ENCODE assay signal across 8 cellular contexts in genomic region chr9:115013998-115014397, GRCh38.
A peak's percentile ranks its signal among the peaks of the same experiment; 100 is the strongest.
DNase-seq lines count a peak whose midpoint lies in the region; ATAC-seq and TF ChIP-seq lines count a peak whose summit lies in the region.

No MANE protein-coding gene starts in this region.

- TF ChIP-seq RAD21 in SK-N-SH (IDR thresholded peaks at IDR 0.05; ENCODE audit: low read length) = peak; percentile 94

- peak; percentile 68 to 80 (median 72) for DNase-seq in CD4-positive, alpha-beta T cell
- DNase-seq in NCI-H1048 (lab: John Stamatoyannopoulos, UW) (peak; percentile 17), SK-N-SH (peak; percentile 72), head of caudate nucleus (peak; percentile 52 to 86 (median 76)), posterior cingulate gyrus (peak; percentile 44 to 94 (median 74)), upper lobe of right lung (peak; percentile 79)
- peak; percentile 78 for DNase-seq in activated naive CD4-positive, alpha-beta T cell treated with anti-CD3 and anti-CD28 coated beads, Interleukin-2, amount 50 U/mL, for 16 hours

- H3K4me1 ChIP-seq in SK-N-SH (ENCODE audit: control insufficient read depth in 1 of 2, insufficient read depth in 2 of 2, low read depth in 1 of 2, low read length in 1 of 2) (0 out of 4 replicates have a peak, but pooled peaks cover 0 to 5% of the 10 kb centered on the region in 2 experiments), upper lobe of right lung (no peaks in the 10 kb centered on the region)

- peak; percentile 82 for ATAC-seq in CD4-positive, alpha-beta T cell (ENCODE audit: poor library complexity)
- ATAC-seq in GM21515 (IDR thresholded peaks at IDR 0.05; ENCODE audit: unreplicated experiment) (peak; percentile 63), upper lobe of right lung (peak; percentile 88)

- no peak overlapping the region for H2AFZ ChIP-seq in SK-N-SH (ENCODE audit: low read depth)

- peaks cover 13% of the 10 kb centered on the region for H3K4me1 Mint-ChIP-seq in CD4-positive, alpha-beta T cell (ENCODE audit: low read depth)

- TF ChIP-seq EP300 in SK-N-SH (IDR thresholded peaks at IDR 0.05; ENCODE audit: borderline replicate concordance in 1 of 2, low read depth in 1 of 2, low read length in 1 of 2) = no peak

- H3F3A ChIP-seq in SK-N-SH (replicated peaks; ENCODE audit: insufficient read depth) = peaks cover 13% of the 10 kb centered on the region

- H3K4me3 ChIP-seq in SK-N-SH (ENCODE audit: low read depth in 2 of 2, low read length in 1 of 2) = no peak overlapping the region; a peak in 1 of 4 replicates
- H3K4me3 ChIP-seq in upper lobe of right lung = no peak overlapping the region

- no peaks in the 10 kb centered on the region for H3K9me2 ChIP-seq in SK-N-SH

- H3K36me3 ChIP-seq in SK-N-SH (replicated peaks in 1 of 2; ENCODE audit: control insufficient read depth in 1 of 2, insufficient read depth in 2 of 2, low read length in 1 of 2) = no peaks in the 10 kb centered on the region
- H3K36me3 ChIP-seq in upper lobe of right lung = no peaks in the 10 kb centered on the region

- H3K9ac ChIP-seq in SK-N-SH = no peak overlapping the region

- no peak overlapping the region for H3K27ac Mint-ChIP-seq in CD4-positive, alpha-beta T cell

- no peak overlapping the region for H3K4me3 Mint-ChIP-seq in CD4-positive, alpha-beta T cell

- no peak overlapping the region for H3K4me2 ChIP-seq in SK-N-SH

- no peaks in the 10 kb centered on the region for H3K9me3 Mint-ChIP-seq in CD4-positive, alpha-beta T cell

- H3K27me3 Mint-ChIP-seq in CD4-positive, alpha-beta T cell = no peaks in the 10 kb centered on the region

- H3K27me3 ChIP-seq in CD4-positive, alpha-beta T cell (ENCODE audit: control insufficient read depth, insufficient read depth, low read length) = no peaks in the 10 kb centered on the region
- H3K27me3 ChIP-seq in SK-N-SH (ENCODE audit: insufficient read depth) (no peaks in the 10 kb centered on the region), upper lobe of right lung (no peaks in the 10 kb centered on the region)

- CTCF ChIA-PET in CD4-positive, alpha-beta T cell (lab: Charles Lee) = interaction anchor here (0.7 to 2.4 kb wide), 14 partner anchors 13 to 608 kb away, joined by 3 to 18 read pairs (median 4); partner anchors contain the start of gene TEX48
- CTCF ChIA-PET in SK-N-SH (lab: Yijun Ruan, JAX) = interaction anchor here (0.6 to 3.8 kb wide), 48 partner anchors 8 to 759 kb away, joined by 3 to 23 read pairs (median 4); partner anchors contain the start of gene TEX48

- peak; percentile 82 for TF ChIP-seq CTCF in CD4-positive, alpha-beta T cell (IDR thresholded peaks at IDR 0.05)
- TF ChIP-seq CTCF in SK-N-SH (IDR thresholded peaks at IDR 0.05) (peak; percentile 88), upper lobe of right lung (IDR thresholded peaks at IDR 0.05) (peak; percentile 86)

- intact Hi-C loops in CD4-positive, alpha-beta T cell (cut with DNase I, micrococcal nuclease) = loop anchor here (1.0 to 10.0 kb wide), 10 partner anchors 104 to 609 kb away; no protein-coding TSS in a partner anchor
- intact Hi-C loops in head of caudate nucleus (cut with DNase I) (loop anchor here (5.0 kb wide), 2 partner anchors 327 to 352 kb away; no protein-coding TSS in a partner anchor), posterior cingulate gyrus (cut with DNase I) (loop anchor here (1.0 to 10.0 kb wide), 5 partner anchors 275 to 609 kb away; partner anchors contain the start of gene TEX48), upper lobe of right lung (cut with DNase I) (no loop called here)

- POLR2A ChIA-PET in CD4-positive, alpha-beta T cell (lab: Charles Lee) = interaction anchor here (0.8 to 1.2 kb wide), 3 partner anchors 105 to 276 kb away, joined by 3 to 4 read pairs (median 3); no protein-coding TSS in a partner anchor
- POLR2A ChIA-PET in SK-N-SH (lab: Yijun Ruan, JAX) = no interaction called here

- no peaks in the 10 kb centered on the region for H3K79me2 ChIP-seq in SK-N-SH (ENCODE audit: insufficient read depth)

- WGBS in SK-N-SH (ENCODE audit: low lambda C conversion rate) = 0% methylated on average over 3 of the region's 3 CpGs

- H4K20me1 ChIP-seq in SK-N-SH (ENCODE audit: insufficient read depth) = no peaks in the 10 kb centered on the region

- H3K36me3 Mint-ChIP-seq in CD4-positive, alpha-beta T cell (ENCODE audit: low read depth) = no peaks in the 10 kb centered on the region

- H3K9me3 ChIP-seq in CD4-positive, alpha-beta T cell (ENCODE audit: control insufficient read depth, low read length) = no peaks in the 10 kb centered on the region
- H3K9me3 ChIP-seq in SK-N-SH = no peaks in the 10 kb centered on the region
- no peaks in the 10 kb centered on the region for H3K9me3 ChIP-seq in upper lobe of right lung

- no peak overlapping the region for H3K27ac ChIP-seq in CD4-positive, alpha-beta T cell (ENCODE audit: low read depth, low read length)
- H3K27ac ChIP-seq in SK-N-SH (ENCODE audit: low read depth in 2 of 2, low read length in 1 of 2) = no peak overlapping the region
- no peak overlapping the region for H3K27ac ChIP-seq in upper lobe of right lung

TF ChIP-seq in SK-N-SH, 30 proteins besides CTCF, POLR2A, EP300 and RAD21:
- TF ChIP-seq, protein P1, sequence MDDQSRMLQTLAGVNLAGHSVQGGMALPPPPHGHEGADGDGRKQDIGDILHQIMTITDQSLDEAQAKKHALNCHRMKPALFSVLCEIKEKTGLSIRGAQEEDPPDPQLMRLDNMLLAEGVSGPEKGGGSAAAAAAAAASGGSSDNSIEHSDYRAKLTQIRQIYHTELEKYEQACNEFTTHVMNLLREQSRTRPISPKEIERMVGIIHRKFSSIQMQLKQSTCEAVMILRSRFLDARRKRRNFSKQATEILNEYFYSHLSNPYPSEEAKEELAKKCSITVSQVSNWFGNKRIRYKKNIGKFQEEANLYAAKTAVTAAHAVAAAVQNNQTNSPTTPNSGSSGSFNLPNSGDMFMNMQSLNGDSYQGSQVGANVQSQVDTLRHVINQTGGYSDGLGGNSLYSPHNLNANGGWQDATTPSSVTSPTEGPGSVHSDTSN (IDR thresholded peaks at IDR 0.05) = no peak
- TF ChIP-seq, protein P2, sequence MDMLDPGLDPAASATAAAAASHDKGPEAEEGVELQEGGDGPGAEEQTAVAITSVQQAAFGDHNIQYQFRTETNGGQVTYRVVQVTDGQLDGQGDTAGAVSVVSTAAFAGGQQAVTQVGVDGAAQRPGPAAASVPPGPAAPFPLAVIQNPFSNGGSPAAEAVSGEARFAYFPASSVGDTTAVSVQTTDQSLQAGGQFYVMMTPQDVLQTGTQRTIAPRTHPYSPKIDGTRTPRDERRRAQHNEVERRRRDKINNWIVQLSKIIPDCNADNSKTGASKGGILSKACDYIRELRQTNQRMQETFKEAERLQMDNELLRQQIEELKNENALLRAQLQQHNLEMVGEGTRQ (IDR thresholded peaks at IDR 0.05; ENCODE audit: borderline replicate concordance, low read depth, low read length) = no peak
- TF ChIP-seq CHD2 (IDR thresholded peaks at IDR 0.05; ENCODE audit: low read length, partially characterized antibody) (no peak), NFIC (IDR thresholded peaks at IDR 0.05; ENCODE audit: borderline replicate concordance) (no peak), ELF1 (IDR thresholded peaks at IDR 0.05) (no peak), IRF3 (IDR thresholded peaks at IDR 0.05; ENCODE audit: low read depth, low read length) (no peak), MEF2A (IDR thresholded peaks at IDR 0.05; ENCODE audit: borderline replicate concordance, low read depth) (no peak), SMC3 (IDR thresholded peaks at IDR 0.05; ENCODE audit: low read depth, low read length) (peak; percentile 97)
TF ChIP-seq in SK-N-SH: peak in this region for 1.

Comparison
In these comparisons a context has a peak if more than half of its experiments do, and no peak if none do; other contexts are left out.
1. DNase-seq: peak in every context shown above with its lines; median percentile 79 in upper lobe of right lung; 78 in activated naive CD4-positive, alpha-beta T cell treated with anti-CD3 and anti-CD28 coated beads, Interleukin-2, amount 50 U/mL, for 16 hours; 76 in head of caudate nucleus; 74 in posterior cingulate gyrus; 72 in SK-N-SH; 72 in CD4-positive, alpha-beta T cell; 17 in NCI-H1048.